ENCODE assay signal across 1 cellular context in the genomic region with DNA sequence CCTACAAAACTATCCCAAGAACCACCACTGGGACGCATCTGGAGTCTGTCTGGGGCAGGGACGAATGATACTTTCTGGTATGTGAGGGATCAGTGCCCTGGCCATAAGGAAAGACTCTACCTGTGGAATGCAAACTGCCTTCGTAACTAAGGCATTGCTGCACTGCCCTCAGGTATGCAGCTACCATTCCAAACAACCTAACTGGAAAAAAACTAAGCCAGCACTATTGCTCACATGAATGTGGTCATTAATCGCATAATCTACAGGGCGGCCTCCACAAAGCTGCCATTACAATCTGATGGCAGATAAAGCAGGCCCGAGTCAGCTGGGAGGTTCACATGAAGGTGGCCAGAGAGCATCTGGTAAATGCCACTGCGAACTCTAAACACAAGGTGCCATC.
TF ChIP-seq lines count a peak whose summit lies in the region.

No MANE protein-coding gene starts in this region.

TF ChIP-seq in HEK293, 187 proteins besides CTCF, POLR2A, EP300 and RAD21 (continued from another document):
- TF ChIP-seq, protein P1, sequence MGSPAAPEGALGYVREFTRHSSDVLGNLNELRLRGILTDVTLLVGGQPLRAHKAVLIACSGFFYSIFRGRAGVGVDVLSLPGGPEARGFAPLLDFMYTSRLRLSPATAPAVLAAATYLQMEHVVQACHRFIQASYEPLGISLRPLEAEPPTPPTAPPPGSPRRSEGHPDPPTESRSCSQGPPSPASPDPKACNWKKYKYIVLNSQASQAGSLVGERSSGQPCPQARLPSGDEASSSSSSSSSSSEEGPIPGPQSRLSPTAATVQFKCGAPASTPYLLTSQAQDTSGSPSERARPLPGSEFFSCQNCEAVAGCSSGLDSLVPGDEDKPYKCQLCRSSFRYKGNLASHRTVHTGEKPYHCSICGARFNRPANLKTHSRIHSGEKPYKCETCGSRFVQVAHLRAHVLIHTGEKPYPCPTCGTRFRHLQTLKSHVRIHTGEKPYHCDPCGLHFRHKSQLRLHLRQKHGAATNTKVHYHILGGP (tag by site-specific recombination; IDR thresholded peaks at IDR 0.05): no peak
TF ChIP-seq in HEK293: peak in this region for 1.
